In the genomic region with DNA sequence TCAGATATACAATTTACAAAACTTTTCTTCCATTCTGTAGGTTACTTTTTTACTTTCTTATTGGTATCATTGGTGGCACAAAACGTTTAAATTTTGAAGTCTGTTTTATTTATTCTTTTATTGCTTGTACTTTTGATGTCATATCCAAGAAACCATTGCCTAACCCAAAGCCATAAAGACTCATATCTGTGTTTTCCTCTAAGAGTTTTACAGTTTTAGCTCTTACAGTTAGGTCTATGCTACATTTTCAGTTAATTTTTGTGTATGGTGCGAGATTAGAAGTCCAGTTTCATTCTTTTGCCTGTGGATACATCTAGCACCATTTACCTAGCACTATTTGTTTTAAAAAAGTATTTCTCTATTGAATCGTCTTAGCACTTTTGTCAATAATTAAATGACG, we compare ENCODE assay signal across 26 cellular contexts. TPM values are rescaled to one million over a fixed set of nuclear protein-coding genes. Genes with fewer than 3 reads are reported as not detected.
DNase-seq lines count a peak whose midpoint lies in the region; ATAC-seq, FAIRE-seq and TF ChIP-seq lines count a peak whose summit lies in the region.
"Had no signal": no experiment of that assay in that cellular context is flagged by ENCODE, and none has a peak within 500 bp of the region (broad histone marks: within the 10 kb centered on the region; RNA-seq: fewer than 3 reads in every experiment).

No MANE protein-coding gene starts in this region.

- H3K27ac Mint-ChIP-seq in stimulated activated naive B cell treated with anti-CD40 and anti-IgM and Interleukin-4, amounts not matched to agents 10 μg/mL and 1 μg/mL and 100 μg/mL, for 72 hours, result peak overlapping the region; percentile 43
- H3K27ac Mint-ChIP-seq: CD14-positive monocyte; CD4-positive, alpha-beta memory T cell; CD4-positive, CD25-positive, alpha-beta regulatory T cell; CD8-positive, alpha-beta memory T cell had no signal

- no peaks in the 10 kb centered on the region for H3K9me3 Mint-ChIP-seq in stimulated activated naive B cell treated with anti-CD40 and anti-IgM and Interleukin-4, amounts not matched to agents 10 μg/mL and 1 μg/mL and 100 μg/mL, for 72 hours
- H3K9me3 Mint-ChIP-seq: CD14-positive monocyte; CD4-positive, alpha-beta memory T cell had no signal

- ATAC-seq in left colon (peak; percentile 62), GM19395 (IDR thresholded peaks at IDR 0.05; ENCODE audit: unreplicated experiment) (no peak)
- ATAC-seq in stimulated activated naive B cell treated with anti-CD40 and anti-IgM and Interleukin-4, amounts not matched to agents 10 μg/mL and 1 μg/mL and 100 μg/mL, for 72 hours (replicated peaks), result no peak
- ATAC-seq: GM12878 had no signal

- no peak overlapping the region for H3K4me3 Mint-ChIP-seq in stimulated activated naive B cell treated with anti-CD40 and anti-IgM and Interleukin-4, amounts not matched to agents 10 μg/mL and 1 μg/mL and 100 μg/mL, for 72 hours
- H3K4me3 Mint-ChIP-seq: CD14-positive monocyte; CD4-positive, alpha-beta memory T cell; CD4-positive, CD25-positive, alpha-beta regulatory T cell; CD8-positive, alpha-beta memory T cell had no signal

- DNase-seq in left colon (no peak), GM12892 (ENCODE audit: insufficient read length) (no peak)
- no peak for DNase-seq in stimulated activated naive B cell treated with anti-CD40 and anti-IgM and Interleukin-4, amounts not matched to agents 10 μg/mL and 1 μg/mL and 100 μg/mL, for 72 hours
- DNase-seq: ACHN; BE2C; C1 segment of cervical spinal cord; CD4-positive, alpha-beta memory T cell; CD4-positive, CD25-positive, alpha-beta regulatory T cell; CD8-positive, alpha-beta memory T cell; COR-L47; DMS 273 treated with DMSO at 0.1 percent for 48 hours; DMS153; DMS53; DMS79; DND-41; EL; GDM1 had no signal

- H3K27me3 Mint-ChIP-seq in stimulated activated naive B cell treated with anti-CD40 and anti-IgM and Interleukin-4, amounts not matched to agents 10 μg/mL and 1 μg/mL and 100 μg/mL, for 72 hours, result no peaks in the 10 kb centered on the region

- intact Hi-C loops in left colon (cut with DNase I, micrococcal nuclease), result no loop called here

- FAIRE-seq in A204.1 (lab: Jason Lieb, UNC) (peak; percentile 85), GM12892 (lab: Jason Lieb, UNC) (no peak)
- FAIRE-seq: GM12878 had no signal

- H3K36me3 Mint-ChIP-seq in stimulated activated naive B cell treated with anti-CD40 and anti-IgM and Interleukin-4, amounts not matched to agents 10 μg/mL and 1 μg/mL and 100 μg/mL, for 72 hours, result peaks cover 60 to 81% of the 10 kb centered on the region in 2 donors
- H3K36me3 Mint-ChIP-seq: CD4-positive, alpha-beta memory T cell; CD4-positive, CD25-positive, alpha-beta regulatory T cell; CD8-positive, alpha-beta memory T cell had no signal

- peaks cover 21 to 44% of the 10 kb centered on the region in 2 donors for H3K4me1 Mint-ChIP-seq in stimulated activated naive B cell treated with anti-CD40 and anti-IgM and Interleukin-4, amounts not matched to agents 10 μg/mL and 1 μg/mL and 100 μg/mL, for 72 hours
- H3K4me1 Mint-ChIP-seq: CD14-positive monocyte; CD4-positive, alpha-beta memory T cell; CD4-positive, CD25-positive, alpha-beta regulatory T cell; CD8-positive, alpha-beta memory T cell had no signal

- TF ChIP-seq POLR2A in GM12892 (IDR thresholded peaks at IDR 0.05; ENCODE audit: low read depth, low read length), result no peak

RNA-seq across cellular contexts. Expression of a gene that starts 53.7 kb away (rescaled TPM):
- total RNA-seq in left colon, result 10 to 100 TPM; 22.1 to 24.9 TPM
- polyA plus RNA-seq in GM12892 (2012; ENCODE audit: missing spikeins), result 106 TPM
- total RNA-seq: A172; A673; CD8-positive, alpha-beta memory T cell; Daoy; G401 had no signal
- polyA plus RNA-seq: AG04450; CD8-positive, alpha-beta memory T cell had no signal
